Comparison of ENCODE assay signal across 1 cellular context in genomic region chr7:74231232-74231590, GRCh38.
TF ChIP-seq lines count a peak whose summit lies in the region.

No MANE protein-coding gene starts in this region.

TF ChIP-seq in IMR-90, 13 proteins besides CTCF, POLR2A, EP300 and RAD21:
- no peak for TF ChIP-seq MAZ (IDR thresholded peaks at IDR 0.05; ENCODE audit: borderline replicate concordance, low read depth, low read length)
- no peak for TF ChIP-seq BHLHE40 (IDR thresholded peaks at IDR 0.05; ENCODE audit: low read depth, low read length)
- TF ChIP-seq USF2 (IDR thresholded peaks at IDR 0.05; ENCODE audit: low read depth, low read length), result no peak
- TF ChIP-seq RCOR1 (IDR thresholded peaks at IDR 0.05; ENCODE audit: insufficient replicate concordance, low read length), result no peak
- TF ChIP-seq MAFK (IDR thresholded peaks at IDR 0.05; ENCODE audit: low read depth, low read length), result no peak
- TF ChIP-seq FOS (IDR thresholded peaks at IDR 0.05; ENCODE audit: low read depth, low read length), result no peak
- no peak for TF ChIP-seq NFE2L2 (IDR thresholded peaks at IDR 0.05; ENCODE audit: low read depth, low read length)
- TF ChIP-seq CHD1 (IDR thresholded peaks at IDR 0.05; ENCODE audit: low read depth, low read length), result no peak
- TF ChIP-seq CEBPB (IDR thresholded peaks at IDR 0.05; ENCODE audit: low read depth, low read length), result no peak
- no peak for TF ChIP-seq SMC3 (IDR thresholded peaks at IDR 0.05; ENCODE audit: low read depth, low read length)
- no peak for TF ChIP-seq RFX5 (IDR thresholded peaks at IDR 0.05; ENCODE audit: low read depth, low read length)
- no peak for TF ChIP-seq MXI1 (IDR thresholded peaks at IDR 0.05; ENCODE audit: borderline replicate concordance, low read depth, low read length)
- TF ChIP-seq ELK1 (IDR thresholded peaks at IDR 0.05; ENCODE audit: borderline replicate concordance, low read depth, low read length), result no peak
TF ChIP-seq in IMR-90: peak in this region for 0.
